ENCODE assay signal across 12 cellular contexts in the genomic region with DNA sequence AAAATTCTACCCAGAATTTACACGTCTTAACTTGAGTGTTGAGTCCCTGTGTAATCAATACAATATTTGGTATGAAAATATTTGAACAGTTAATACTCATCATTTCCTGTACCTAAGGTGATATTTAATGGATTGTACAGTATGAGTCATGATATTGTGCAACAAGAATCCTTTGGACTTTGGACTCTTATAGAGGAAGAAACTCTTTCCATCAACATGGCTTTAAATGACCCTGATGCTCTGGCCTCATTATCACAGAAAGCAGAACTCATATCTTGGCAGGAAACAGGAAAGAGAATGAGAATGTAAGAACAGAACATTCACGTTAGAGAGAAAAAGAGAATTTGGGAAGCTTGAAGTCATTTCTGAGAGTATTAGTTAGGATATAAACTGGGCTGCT.
DNase-seq lines count a peak whose midpoint lies in the region; ATAC-seq, FAIRE-seq and TF ChIP-seq lines count a peak whose summit lies in the region.
"Had no signal": no experiment of that assay in that cellular context is flagged by ENCODE, and none has a peak within 500 bp of the region (broad histone marks: within the 10 kb centered on the region; RNA-seq: fewer than 3 reads in every experiment).

No MANE protein-coding gene starts in this region.

- no peak for TF ChIP-seq CTCF in K562 (IDR thresholded peaks at IDR 0.05 in 2 of 3, conservative IDR thresholded peaks at IDR 0.05 in 1 of 3; ENCODE audit: insufficient read depth in 2 of 3, low read depth in 1 of 3, low read length in 3 of 3)
- TF ChIP-seq CTCF in liver (IDR thresholded peaks at IDR 0.05; ENCODE audit: low read depth, low read length, missing input control): no peak
- TF ChIP-seq CTCF in dorsolateral prefrontal cortex (IDR thresholded peaks at IDR 0.05 in 54 of 56, conservative IDR thresholded peaks at IDR 0.05 in 2 of 56; ENCODE audit: low read depth in 1 of 56, partially characterized antibody in 56 of 56): no peak

- CTCF ChIA-PET in K562 (lab: Yijun Ruan, JAX; ENCODE audit: low intra/inter-chr PET ratio): no interaction called here

- no peaks in the 10 kb centered on the region for H3K9me1 ChIP-seq in K562 (ENCODE audit: control insufficient read depth, insufficient read depth, low read length)

- no peak overlapping the region for H3K27ac ChIP-seq in K562 (ENCODE audit: extremely low read depth, low read depth, low read length)
- H3K27ac ChIP-seq in liver (ENCODE audit: low read depth in 1 of 2, low read length in 2 of 2): no peak overlapping the region
- H3K27ac ChIP-seq in dorsolateral prefrontal cortex: no peak overlapping the region

- DNase-seq in GF-D8 (lab: John Stamatoyannopoulos, UW) (peak; percentile 5), NCI-H146 (lab: John Stamatoyannopoulos, UW) (peak; percentile 86), K562 (ENCODE audit: extremely low read depth in 1 of 4, low spot score in 3 of 4) (no peak), mesenteric fat pad (ENCODE audit: low spot score) (no peak), SHP77 treated with DMSO at 0.1 percent for 48 hours (lab: John Stamatoyannopoulos, UW) (no peak), SK-N-DZ (ENCODE audit: low spot score) (no peak), dorsolateral prefrontal cortex (no peak)
- DNase-seq: CD8-positive, alpha-beta T cell; cortex of kidney; heart left ventricle; NCI-H1417 treated with DMSO at 0.1 percent for 48 hours had no signal

- no peak overlapping the region for H3K9ac ChIP-seq in K562 (ENCODE audit: insufficient read depth in 1 of 2, low read depth in 2 of 2, low read length in 2 of 2)
- no peak overlapping the region for H3K9ac ChIP-seq in liver (ENCODE audit: low read depth in 1 of 2, low read length in 2 of 2)

- TF ChIP-seq EP300 in K562 (IDR thresholded peaks at IDR 0.05; ENCODE audit: low read length): no peak

- POLR2A ChIA-PET in K562 (lab: Yijun Ruan, JAX): no interaction called here

- H4K20me1 ChIP-seq in K562 (replicated peaks; ENCODE audit: control insufficient read depth, insufficient read depth, low read length): no peaks in the 10 kb centered on the region

- TF ChIP-seq RAD21 in K562 (CRISPR knock-in tag; conservative IDR thresholded peaks at IDR 0.05 in 1 of 2, IDR thresholded peaks at IDR 0.05 in 1 of 2) (no peak), liver (IDR thresholded peaks at IDR 0.05) (peak in 1 of 2 donors; percentile 12)

- intact Hi-C loops in K562 (cut with micrococcal nuclease) (no loop called here), dorsolateral prefrontal cortex (cut with DNase I) (loop anchor here in 1 of 2 donors (2.0 kb wide), 1 partner anchor 20 kb away; no protein-coding TSS in a partner anchor)

- 0% methylated on average over 2 of the region's 2 CpGs for WGBS in K562 (ENCODE audit: insufficient coverage, low coverage, missing lambda C conversion rate)
- WGBS in liver: 27% methylated on average over 2 of the region's 2 CpGs

- H3K4me1 ChIP-seq in K562 (replicated peaks in 1 of 2; ENCODE audit: control insufficient read depth in 2 of 2, insufficient read depth in 2 of 2, low read length in 2 of 2): no peaks in the 10 kb centered on the region
- H3K4me1 ChIP-seq in liver (ENCODE audit: control insufficient read depth in 4 of 4, insufficient read depth in 4 of 4, low read length in 3 of 4): peaks cover 0 to 3% (median 0%) of the 10 kb centered on the region in 4 donors

- no peak for TF ChIP-seq POLR2A in K562 (conservative IDR thresholded peaks at IDR 0.05)

- in situ Hi-C loops in K562 (cut with MboI): no loop called here

- H3K4me2 ChIP-seq in K562 (ENCODE audit: insufficient read depth, low read length): no peak overlapping the region

- H3K4me3 ChIP-seq in K562 (no peak overlapping the region), liver (ENCODE audit: low read depth in 1 of 3, low read length in 3 of 3) (no peak overlapping the region), dorsolateral prefrontal cortex (no peak overlapping the region)
- H3K4me3 ChIP-seq: heart left ventricle had no signal

- no peaks in the 10 kb centered on the region for H3K9me3 ChIP-seq in K562 (replicated peaks; ENCODE audit: control insufficient read depth, insufficient read depth, low read depth, low read length)
- H3K9me3 ChIP-seq in liver (ENCODE audit: control insufficient read depth in 4 of 4, low read length in 3 of 4): no peaks in the 10 kb centered on the region
- H3K9me3 ChIP-seq: heart left ventricle had no signal

- H3K36me3 ChIP-seq in K562 (ENCODE audit: control insufficient read depth, insufficient read depth, low read length) (no peaks in the 10 kb centered on the region), liver (ENCODE audit: control insufficient read depth in 4 of 4, insufficient read depth in 3 of 4, low read depth in 1 of 4, low read length in 3 of 4) (no peaks in the 10 kb centered on the region)
- H3K36me3 ChIP-seq: heart left ventricle had no signal

- H3K79me2 ChIP-seq in K562 (ENCODE audit: control insufficient read depth, insufficient read depth, low read length): no peaks in the 10 kb centered on the region

- no peak for FAIRE-seq in K562 (lab: Jason Lieb, UNC)

- H3K27me3 ChIP-seq in K562 (ENCODE audit: control insufficient read depth in 2 of 2, insufficient read depth in 2 of 2, low read length in 2 of 2) (0 out of 5 replicates have a peak, but pooled peaks cover 0 to 3% of the 10 kb centered on the region in 2 experiments), liver (ENCODE audit: control insufficient read depth in 4 of 4, insufficient read depth in 4 of 4, low read length in 3 of 4) (no peaks in the 10 kb centered on the region), dorsolateral prefrontal cortex (no peaks in the 10 kb centered on the region)
- H3K27me3 ChIP-seq: heart left ventricle had no signal

- no peak for ATAC-seq in K562
- ATAC-seq: CD8-positive, alpha-beta T cell; heart left ventricle had no signal

- no TSS peak for BruUV-seq in K562 (replicated peaks; lab: Mats Ljungman, UMichigan)

- H2AFZ ChIP-seq in K562 (ENCODE audit: low read depth, low read length): no peak overlapping the region

TF ChIP-seq in K562, 482 proteins besides CTCF, POLR2A, EP300 and RAD21:
- TF ChIP-seq CEBPB (tag; IDR thresholded peaks at IDR 0.05) (peak; percentile 66), WHSC1 (IDR thresholded peaks at IDR 0.05; ENCODE audit: low read length) (no peak)

TF ChIP-seq in liver, 16 proteins besides CTCF, POLR2A, EP300 and RAD21 (continues in another document):
- no peak for TF ChIP-seq FOXA1 (IDR thresholded peaks at IDR 0.05)
- peak; percentile 52 for TF ChIP-seq SP1 (IDR thresholded peaks at IDR 0.05)
- TF ChIP-seq ZBTB33 (IDR thresholded peaks at IDR 0.05): peak; percentile 17
- TF ChIP-seq YY1 (IDR thresholded peaks at IDR 0.05): no peak
- TF ChIP-seq MAX (IDR thresholded peaks at IDR 0.05): no peak
- peak; percentile 75 for TF ChIP-seq HNF4G (IDR thresholded peaks at IDR 0.05)
- no peak for TF ChIP-seq TAF1 (conservative IDR thresholded peaks at IDR 0.05)
- TF ChIP-seq RXRA (IDR thresholded peaks at IDR 0.05): peak; percentile 58 to 59
- TF ChIP-seq FOXA2 (IDR thresholded peaks at IDR 0.05): no peak
- TF ChIP-seq JUND (IDR thresholded peaks at IDR 0.05): peak; percentile 91 to 96
- TF ChIP-seq NR2F2 (IDR thresholded peaks at IDR 0.05): peak; percentile 21
- TF ChIP-seq EGR1 (IDR thresholded peaks at IDR 0.05; ENCODE audit: low read depth in 2 of 2): no peak
- peak; percentile 84 for TF ChIP-seq ATF3 (IDR thresholded peaks at IDR 0.05)
- TF ChIP-seq HNF4A (conservative IDR thresholded peaks at IDR 0.05): peak; percentile 84 to 88

Comparison
In these comparisons a context has a peak if more than half of its experiments do, and no peak if none do; other contexts are left out.
1. DNase-seq: peak in GF-D8 (single experiment) and NCI-H146 (single experiment); none in K562 (0 of 4), mesenteric fat pad (single experiment), SHP77 treated with DMSO at 0.1 percent for 48 hours (single experiment), SK-N-DZ (single experiment) and dorsolateral prefrontal cortex (0 of 10).